ENCODE assay signal across 7 cellular contexts in the genomic region with DNA sequence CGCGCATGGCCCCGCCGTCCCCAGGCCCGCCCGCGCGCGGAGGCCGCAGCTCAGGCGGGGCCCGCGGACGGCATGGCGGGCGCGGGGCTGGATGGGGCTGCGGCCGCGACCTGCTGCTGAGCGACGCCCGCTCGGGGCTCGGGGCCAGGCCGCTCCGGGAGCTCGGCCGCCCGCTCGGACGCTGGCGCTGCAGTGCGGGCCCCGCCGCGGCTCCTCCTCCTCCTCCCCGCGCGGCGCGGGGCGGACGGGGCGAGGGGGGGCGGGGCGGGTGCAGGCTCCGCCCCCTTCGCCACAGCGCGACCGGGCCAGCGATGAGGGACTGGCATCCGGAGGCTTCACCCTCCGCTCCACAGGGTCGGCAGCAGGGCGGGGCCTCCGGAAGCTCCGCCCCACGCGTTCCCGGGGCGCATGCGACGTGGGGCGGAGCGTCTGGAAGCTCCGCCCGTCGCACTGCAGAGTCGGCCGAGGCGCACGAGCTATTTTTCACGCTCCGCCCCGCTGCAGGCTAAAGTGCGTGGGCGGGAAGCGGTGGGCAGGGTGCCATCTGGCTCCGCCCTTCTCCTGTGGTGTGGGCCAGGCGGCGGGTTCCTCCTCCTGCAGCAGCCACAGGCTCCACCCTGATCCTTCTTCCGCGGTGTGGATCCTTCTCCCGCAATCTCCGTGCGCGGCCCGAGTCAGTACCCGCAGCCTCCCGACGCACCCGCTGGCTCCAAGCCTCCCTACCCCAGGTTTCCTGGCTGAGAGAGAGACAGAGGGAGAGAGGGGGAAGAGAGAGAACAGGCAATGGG. TPM values are rescaled to one million over a fixed set of nuclear protein-coding genes. Genes with fewer than 3 reads are reported as not detected.
DNase-seq lines count a peak whose midpoint lies in the region; ATAC-seq, FAIRE-seq and TF ChIP-seq lines count a peak whose summit lies in the region.
"Not testable (repeated sequence)": the region's sequence is repeated elsewhere in the genome, so short reads cannot be mapped to it uniquely, and the experiment has no call there.

Gene PKD1, minus strand, starts transcription at position 196 of the 788 bp plus-strand sequence. CDS start 209 bp downstream, outside the sequence.

- H3K27me3 Mint-ChIP-seq in effector memory CD8-positive, alpha-beta T cell, result not testable (repeated sequence)

- not testable (repeated sequence) for TF ChIP-seq POLR2A in GM12891 (IDR thresholded peaks at IDR 0.05; ENCODE audit: low read depth, low read length)

- H3K4me1 Mint-ChIP-seq in effector memory CD8-positive, alpha-beta T cell (ENCODE audit: low read depth in 2 of 2), result peaks cover 11% of the 10 kb centered on the region in 2 donors

- not testable (repeated sequence) for H3K36me3 Mint-ChIP-seq in effector memory CD8-positive, alpha-beta T cell (ENCODE audit: insufficient read depth)

- not testable (repeated sequence) for DNase-seq in GM12891 (ENCODE audit: insufficient read length, low spot score)
- DNase-seq in NCI-H1105 (lab: John Stamatoyannopoulos, UW), result peak; percentile 50
- DNase-seq in SIG-M5 treated with dmso at 0.1 percent for 504 hours (lab: John Stamatoyannopoulos, UW; ENCODE audit: unreplicated experiment), result peak; percentile 78
- peak; percentile 99 for DNase-seq in activated T-cell treated with anti-CD3 and anti-CD28 coated beads, Interleukin-2, amount 50 U/mL, for 1 hour
- peak; percentile 99 to 100 (median 99) for DNase-seq in effector memory CD8-positive, alpha-beta T cell
- DNase-seq in left lobe of liver (ENCODE audit: low spot score), result peak; percentile 99
- peak; percentile 97 to 98 for DNase-seq in stimulated activated CD4-positive, alpha-beta T cell treated with anti-CD3 and anti-CD28 coated beads, Interleukin-12 subunit alpha, Interleukin-12 subunit beta, amount 100 ng/mL, for 24 hours (ENCODE audit: low read depth in 2 of 2)

- H3K27ac Mint-ChIP-seq in effector memory CD8-positive, alpha-beta T cell, result peak within 1 kb of the TSS; percentile 87 to 90

- H3K9me3 Mint-ChIP-seq in effector memory CD8-positive, alpha-beta T cell, result not testable (repeated sequence)

- peak; percentile 86 for FAIRE-seq in GM12891 (lab: Jason Lieb, UNC)

- ATAC-seq in effector memory CD8-positive, alpha-beta T cell (replicated peaks), result peak; percentile 80
- ATAC-seq in left lobe of liver, result peak; percentile 66

- H3K4me3 Mint-ChIP-seq in effector memory CD8-positive, alpha-beta T cell, result peak within 1 kb of the TSS; percentile 89 to 93

RNA-seq across cellular contexts. Expression of gene PKD1, which starts in this region (rescaled TPM):
- polyA plus RNA-seq in GM12891 (2012; ENCODE audit: low read depth, missing spikeins), result 24.2 TPM
- total RNA-seq in left lobe of liver, result 65.0 TPM
